8 cellular contexts compared by ENCODE assay signal in genomic region chr16:89410794-89411309, GRCh38.
A peak's percentile ranks its signal among the peaks of the same experiment; 100 is the strongest.
DNase-seq lines count a peak whose midpoint lies in the region; ATAC-seq and TF ChIP-seq lines count a peak whose summit lies in the region.

No MANE protein-coding gene starts in this region.

- no peaks in the 10 kb centered on the region for H3K27me3 Mint-ChIP-seq in natural killer cell (ENCODE audit: low read depth in 2 of 2)

- DNase-seq in GM04503 (ENCODE audit: low read depth) = peak; percentile 33
- DNase-seq in SK-MEL-5 (ENCODE audit: low read depth, low spot score) = peak; percentile 24
- peak; percentile 69 for DNase-seq in epithelial cell of esophagus (ENCODE audit: low read depth)
- no peak for DNase-seq in natural killer cell
- DNase-seq in cortex of kidney (lab: John Stamatoyannopoulos, UW) = no peak
- no peak for DNase-seq in 8988T
- DNase-seq in COLO829 (ENCODE audit: low spot score) = no peak

- intact Hi-C loops in natural killer cell (cut with micrococcal nuclease) = no loop called here

- H3K27ac Mint-ChIP-seq in natural killer cell = peak overlapping the region; percentile 78 to 82

- peak overlapping the region; percentile 78 for H3K4me3 Mint-ChIP-seq in natural killer cell

- TF ChIP-seq CTCF in epithelial cell of esophagus (IDR thresholded peaks at IDR 0.05; ENCODE audit: insufficient read depth, low read depth, low read length, missing control alignments) = peak; percentile 43
- no peak for TF ChIP-seq CTCF in natural killer cell (IDR thresholded peaks at IDR 0.05)

- peaks cover 77 to 84% of the 10 kb centered on the region in 2 donors for H3K4me1 Mint-ChIP-seq in natural killer cell

- no peaks in the 10 kb centered on the region for H3K9me3 Mint-ChIP-seq in natural killer cell

- no peak overlapping the region for H3K4me3 ChIP-seq in epithelial cell of esophagus (ENCODE audit: low read length)

- in situ Hi-C loops in SK-MEL-5 (cut with HindIII; ENCODE audit: low pct_unique_long_range_greater_than_20kb, low sequenced_read_pairs) = no loop called here

- H3K36me3 Mint-ChIP-seq in natural killer cell = no peaks in the 10 kb centered on the region

- peak in 2 of 3 donors; percentile 14 to 32 for ATAC-seq in natural killer cell
- ATAC-seq in HG03196 (IDR thresholded peaks at IDR 0.05; ENCODE audit: unreplicated experiment) = no peak

Comparison
In these comparisons a context has a peak if more than half of its experiments do, and no peak if none do; other contexts are left out.
1. DNase-seq: peak in GM04503 (single experiment), SK-MEL-5 (single experiment) and epithelial cell of esophagus (single experiment); none in natural killer cell (single experiment), cortex of kidney (single experiment), 8988T (single experiment) and COLO829 (single experiment).